ENCODE assay signal across 1 cellular context in the genomic region with DNA sequence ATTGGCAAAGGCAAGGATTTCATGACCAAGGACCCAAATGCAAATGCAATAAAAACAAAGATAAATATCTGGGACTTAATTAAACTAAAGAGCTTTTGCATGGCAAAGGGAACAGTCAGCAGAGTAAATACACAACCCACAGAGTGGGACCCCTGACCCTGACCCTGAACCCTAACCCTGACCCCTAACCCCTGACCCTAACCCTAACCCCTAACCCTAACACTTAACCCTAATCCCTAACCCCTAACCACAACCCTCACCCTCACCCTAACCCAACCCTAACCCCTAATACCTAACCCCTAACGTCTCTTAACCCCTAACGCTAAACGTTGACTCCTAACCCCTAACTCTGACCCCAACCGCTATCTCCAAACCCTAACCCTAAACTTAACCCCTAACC.
A peak's percentile ranks its signal among the peaks of the same experiment; 100 is the strongest.
TF ChIP-seq lines count a peak whose summit lies in the region.
"Not testable (repeated sequence)": the region's sequence is repeated elsewhere in the genome, so short reads cannot be mapped to it uniquely, and the experiment has no call there.

No MANE protein-coding gene starts in this region.

TF ChIP-seq in K562, 482 proteins besides CTCF, POLR2A, EP300 and RAD21:
- not testable (repeated sequence) for TF ChIP-seq NR2C2 (CRISPR knock-in tag; IDR thresholded peaks at IDR 0.05)
- TF ChIP-seq NR2C2 (tag; IDR thresholded peaks at IDR 0.05) (peak; percentile 76), NR2C1 (IDR thresholded peaks at IDR 0.05) (peak; percentile 67), NR2C1 (tag; IDR thresholded peaks at IDR 0.05) (peak; percentile 42; the same call in 1 of the 2 replicates)
